In the genomic region with DNA sequence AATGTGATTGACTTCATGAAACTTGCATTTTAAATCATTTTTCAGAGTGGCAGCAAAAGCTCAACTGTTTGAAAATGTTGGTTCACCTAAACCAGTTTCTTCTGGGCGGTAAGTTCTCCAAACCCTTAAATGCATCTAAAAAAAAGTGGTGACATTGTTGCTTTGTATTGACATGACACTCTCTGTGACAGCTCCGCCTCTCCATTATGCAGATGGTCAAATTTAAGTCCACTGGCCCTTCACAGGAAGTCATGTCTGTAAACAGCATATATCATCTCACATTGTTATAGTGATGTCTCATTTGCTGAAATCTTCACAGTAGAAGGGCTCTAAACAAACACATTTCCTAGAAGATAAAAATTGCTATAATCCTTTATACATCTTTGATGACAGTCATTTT, we compare ENCODE assay signal across 24 cellular contexts.
A peak's percentile ranks its signal among the peaks of the same experiment; 100 is the strongest.
DNase-seq lines count a peak whose midpoint lies in the region; ATAC-seq, FAIRE-seq and TF ChIP-seq lines count a peak whose summit lies in the region.
"Had no signal": no experiment of that assay in that cellular context is flagged by ENCODE, and none has a peak within 500 bp of the region (broad histone marks: within the 10 kb centered on the region; RNA-seq: fewer than 3 reads in every experiment).

No MANE protein-coding gene starts in this region.

- TF ChIP-seq EP300 in K562 (IDR thresholded peaks at IDR 0.05; ENCODE audit: low read length): no peak

- no peak overlapping the region for H3K4me3 Mint-ChIP-seq in natural killer cell
- no peak overlapping the region for H3K4me3 Mint-ChIP-seq in natural killer cell treated with Interleukin-12 subunit alpha and Interleukin-12 subunit beta and Interleukin-15 and Interleukin-18, amount 100 ng/mL, for 72 hours
- H3K4me3 Mint-ChIP-seq: B cell; CD4-positive, CD25-positive, alpha-beta regulatory T cell; CD8-positive, alpha-beta T cell; HFFc6 had no signal

- TF ChIP-seq CTCF in natural killer cell (IDR thresholded peaks at IDR 0.05) (no peak), K562 (IDR thresholded peaks at IDR 0.05 in 2 of 3, conservative IDR thresholded peaks at IDR 0.05 in 1 of 3; ENCODE audit: insufficient read depth in 2 of 3, low read depth in 1 of 3, low read length in 3 of 3) (no peak)

- FAIRE-seq in K562 (lab: Jason Lieb, UNC): no peak
- FAIRE-seq: A204.1, GM12891, H54 had no signal

- CTCF ChIA-PET in K562 (lab: Yijun Ruan, JAX; ENCODE audit: low intra/inter-chr PET ratio): no interaction called here

- 41% methylated on average over 2 of the region's 2 CpGs for WGBS in K562 (ENCODE audit: insufficient coverage, low coverage, missing lambda C conversion rate)

- intact Hi-C loops in natural killer cell (cut with micrococcal nuclease): no loop called here
- intact Hi-C loops in K562 (cut with micrococcal nuclease): loop anchor here (10.0 kb wide), 1 partner anchor 146 kb away; a partner anchor contains a TSS

- peak overlapping the region; percentile 21 to 44 for H3K27ac Mint-ChIP-seq in natural killer cell
- H3K27ac Mint-ChIP-seq in natural killer cell treated with Interleukin-12 subunit alpha and Interleukin-12 subunit beta and Interleukin-15 and Interleukin-18, amount 100 ng/mL, for 72 hours: no peak overlapping the region
- H3K27ac Mint-ChIP-seq: B cell; CD4-positive, CD25-positive, alpha-beta regulatory T cell; CD8-positive, alpha-beta T cell; HFFc6 had no signal

- H3K4me1 ChIP-seq in K562 (replicated peaks in 1 of 2; ENCODE audit: control insufficient read depth in 2 of 2, insufficient read depth in 2 of 2, low read length in 2 of 2): peaks cover 0 to 10% of the 10 kb centered on the region in 2 experiments; a peak in 2 of 5 replicates
- H3K4me1 ChIP-seq: BLaER1, Caco-2, HAP-1 had no signal

- POLR2A ChIA-PET in K562 (lab: Yijun Ruan, JAX): no interaction called here

- no peaks in the 10 kb centered on the region for H3K9me1 ChIP-seq in K562 (ENCODE audit: control insufficient read depth, insufficient read depth, low read length)

- no peaks in the 10 kb centered on the region for H3K27me3 Mint-ChIP-seq in natural killer cell (ENCODE audit: low read depth in 2 of 2)
- H3K27me3 Mint-ChIP-seq in natural killer cell treated with Interleukin-12 subunit alpha and Interleukin-12 subunit beta and Interleukin-15 and Interleukin-18, amount 100 ng/mL, for 72 hours: no peaks in the 10 kb centered on the region
- H3K27me3 Mint-ChIP-seq: B cell; CD4-positive, CD25-positive, alpha-beta regulatory T cell had no signal

- no peak overlapping the region for H3K4me3 ChIP-seq in K562
- H3K4me3 ChIP-seq: BLaER1, HAP-1 had no signal

- H3K4me2 ChIP-seq in K562 (ENCODE audit: insufficient read depth, low read length): no peak overlapping the region
- H3K4me2 ChIP-seq: BLaER1 had no signal

- DNase-seq in DMS53 (lab: John Stamatoyannopoulos, UW) (peak; percentile 7), DMS53 treated with DMSO at 0.1 percent for 48 hours (lab: John Stamatoyannopoulos, UW; ENCODE audit: unreplicated experiment) (no peak), natural killer cell (no peak), K562 (ENCODE audit: extremely low read depth in 1 of 4, low spot score in 3 of 4) (no peak), NCI-H748 (lab: John Stamatoyannopoulos, UW; ENCODE audit: unreplicated experiment) (no peak)
- no peak for DNase-seq in natural killer cell treated with Interleukin-12 subunit alpha and Interleukin-12 subunit beta and Interleukin-15 and Interleukin-18, amount 100 ng/mL, for 72 hours (ENCODE audit: low spot score)
- DNase-seq: Caco-2; CD4-positive, CD25-positive, alpha-beta regulatory T cell; CD8-positive, alpha-beta T cell; DMS153; DMS79 treated with DMSO at 0.1 percent for 48 hours; GF-D8; GOT3; HFFc6 had no signal

- H4K20me1 ChIP-seq in K562 (replicated peaks; ENCODE audit: control insufficient read depth, insufficient read depth, low read length): no peaks in the 10 kb centered on the region
- H4K20me1 ChIP-seq: BLaER1 had no signal

- no peaks in the 10 kb centered on the region; the same call in 2 of the 3 replicates for H3K36me3 ChIP-seq in K562 (ENCODE audit: control insufficient read depth, insufficient read depth, low read length)
- H3K36me3 ChIP-seq: HAP-1 had no signal

- no peak overlapping the region for H2AFZ ChIP-seq in K562 (ENCODE audit: low read depth, low read length)

- no peak for TF ChIP-seq RAD21 in K562 (CRISPR knock-in tag; conservative IDR thresholded peaks at IDR 0.05 in 1 of 2, IDR thresholded peaks at IDR 0.05 in 1 of 2)

- TF ChIP-seq POLR2A in K562 (conservative IDR thresholded peaks at IDR 0.05): no peak

- no peak overlapping the region for H3K9ac ChIP-seq in K562 (ENCODE audit: insufficient read depth in 1 of 2, low read depth in 2 of 2, low read length in 2 of 2)
- H3K9ac ChIP-seq: BLaER1 had no signal

- no peaks in the 10 kb centered on the region for H3K9me3 ChIP-seq in K562 (replicated peaks; ENCODE audit: control insufficient read depth, insufficient read depth, low read depth, low read length)
- H3K9me3 ChIP-seq: BLaER1, Caco-2, HAP-1 had no signal

- H3K9me3 Mint-ChIP-seq in natural killer cell: no peaks in the 10 kb centered on the region
- no peaks in the 10 kb centered on the region for H3K9me3 Mint-ChIP-seq in natural killer cell treated with Interleukin-12 subunit alpha and Interleukin-12 subunit beta and Interleukin-15 and Interleukin-18, amount 100 ng/mL, for 72 hours
- H3K9me3 Mint-ChIP-seq: CD8-positive, alpha-beta T cell; HFFc6 had no signal

- H3K79me2 ChIP-seq in K562 (ENCODE audit: control insufficient read depth, insufficient read depth, low read length): no peaks in the 10 kb centered on the region

- no peak overlapping the region for H3K27ac ChIP-seq in K562 (ENCODE audit: extremely low read depth, low read depth, low read length)
- H3K27ac ChIP-seq: 22Rv1, BLaER1, C4-2B had no signal

- peak in 1 of 3 donors; percentile 54 for ATAC-seq in natural killer cell
- ATAC-seq in natural killer cell treated with Interleukin-12 subunit alpha and Interleukin-12 subunit beta and Interleukin-15 and Interleukin-18, amount 100 ng/mL, for 72 hours: no peak
- 0 out of 3 replicates have a peak, but pooled peaks have one; percentile 26 for ATAC-seq in K562
- ATAC-seq in HG03045 (IDR thresholded peaks at IDR 0.05; ENCODE audit: unreplicated experiment): no peak
- no peak for ATAC-seq in GM18868 (IDR thresholded peaks at IDR 0.05; ENCODE audit: unreplicated experiment)
- ATAC-seq: CD8-positive, alpha-beta T cell had no signal

- peaks cover 13% of the 10 kb centered on the region for H3K36me3 Mint-ChIP-seq in natural killer cell
- H3K36me3 Mint-ChIP-seq in natural killer cell treated with Interleukin-12 subunit alpha and Interleukin-12 subunit beta and Interleukin-15 and Interleukin-18, amount 100 ng/mL, for 72 hours: no peaks in the 10 kb centered on the region
- H3K36me3 Mint-ChIP-seq: CD4-positive, CD25-positive, alpha-beta regulatory T cell; CD8-positive, alpha-beta T cell had no signal

- H3K27me3 ChIP-seq in K562 (ENCODE audit: control insufficient read depth in 2 of 2, insufficient read depth in 2 of 2, low read length in 2 of 2): no peaks in the 10 kb centered on the region
- H3K27me3 ChIP-seq: BLaER1 had no signal

- BruUV-seq in K562 (replicated peaks; lab: Mats Ljungman, UMichigan): no TSS peak

- in situ Hi-C loops in K562 (cut with MboI): no loop called here

- peaks cover 11 to 14% of the 10 kb centered on the region in 2 donors for H3K4me1 Mint-ChIP-seq in natural killer cell
- H3K4me1 Mint-ChIP-seq in natural killer cell treated with Interleukin-12 subunit alpha and Interleukin-12 subunit beta and Interleukin-15 and Interleukin-18, amount 100 ng/mL, for 72 hours (ENCODE audit: low read depth in 2 of 2): peaks cover 4 to 6% of the 10 kb centered on the region in 2 donors
- H3K4me1 Mint-ChIP-seq: B cell; CD4-positive, CD25-positive, alpha-beta regulatory T cell had no signal

TF ChIP-seq in K562, 482 proteins besides CTCF, POLR2A, EP300 and RAD21 (continues in another document):
- TF ChIP-seq HSF4 (CRISPR knock-in tag; IDR thresholded peaks at IDR 0.05; ENCODE audit: borderline replicate concordance): no peak
- TF ChIP-seq, protein P1, sequence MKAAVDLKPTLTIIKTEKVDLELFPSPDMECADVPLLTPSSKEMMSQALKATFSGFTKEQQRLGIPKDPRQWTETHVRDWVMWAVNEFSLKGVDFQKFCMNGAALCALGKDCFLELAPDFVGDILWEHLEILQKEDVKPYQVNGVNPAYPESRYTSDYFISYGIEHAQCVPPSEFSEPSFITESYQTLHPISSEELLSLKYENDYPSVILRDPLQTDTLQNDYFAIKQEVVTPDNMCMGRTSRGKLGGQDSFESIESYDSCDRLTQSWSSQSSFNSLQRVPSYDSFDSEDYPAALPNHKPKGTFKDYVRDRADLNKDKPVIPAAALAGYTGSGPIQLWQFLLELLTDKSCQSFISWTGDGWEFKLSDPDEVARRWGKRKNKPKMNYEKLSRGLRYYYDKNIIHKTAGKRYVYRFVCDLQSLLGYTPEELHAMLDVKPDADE (conservative IDR thresholded peaks at IDR 0.05; ENCODE audit: control insufficient read depth, low read depth, low read length): no peak
- TF ChIP-seq ASH1L (IDR thresholded peaks at IDR 0.05; ENCODE audit: borderline replicate concordance, low read depth, partially characterized antibody): no peak
- no peak for TF ChIP-seq NCOA1 (IDR thresholded peaks at IDR 0.05; ENCODE audit: low read depth)
- TF ChIP-seq, protein P2, sequence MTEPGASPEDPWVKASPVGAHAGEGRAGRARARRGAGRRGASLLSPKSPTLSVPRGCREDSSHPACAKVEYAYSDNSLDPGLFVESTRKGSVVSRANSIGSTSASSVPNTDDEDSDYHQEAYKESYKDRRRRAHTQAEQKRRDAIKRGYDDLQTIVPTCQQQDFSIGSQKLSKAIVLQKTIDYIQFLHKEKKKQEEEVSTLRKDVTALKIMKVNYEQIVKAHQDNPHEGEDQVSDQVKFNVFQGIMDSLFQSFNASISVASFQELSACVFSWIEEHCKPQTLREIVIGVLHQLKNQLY (CRISPR knock-in tag; conservative IDR thresholded peaks at IDR 0.05): no peak
- TF ChIP-seq ZFPM2 (CRISPR knock-in tag; IDR thresholded peaks at IDR 0.05): no peak

Comparison
In these comparisons a context has a peak if more than half of its experiments do, and no peak if none do; other contexts are left out.
1. H3K27ac Mint-ChIP-seq: peak in natural killer cell (2 of 2); none in natural killer cell treated with Interleukin-12 subunit alpha and Interleukin-12 subunit beta and Interleukin-15 and Interleukin-18, amount 100 ng/mL, for 72 hours (0 of 2).